ENCODE assay signal across 29 cellular contexts in genomic region chr20:62625516-62625915, GRCh38. TPM values are rescaled to one million over a fixed set of nuclear protein-coding genes. Genes with fewer than 3 reads are reported as not detected.
DNase-seq lines count a peak whose midpoint lies in the region; ATAC-seq, FAIRE-seq and TF ChIP-seq lines count a peak whose summit lies in the region.
"Had no signal": no experiment of that assay in that cellular context is flagged by ENCODE, and none has a peak within 500 bp of the region (broad histone marks: within the 10 kb centered on the region; RNA-seq: fewer than 3 reads in every experiment).

No MANE protein-coding gene starts in this region.

- no peak overlapping the region for H3K4me3 Mint-ChIP-seq in stimulated activated naive B cell treated with anti-CD40 and anti-IgM and Interleukin-4, amounts not matched to agents 10 μg/mL and 1 μg/mL and 100 μg/mL, for 72 hours
- no peak overlapping the region for H3K4me3 Mint-ChIP-seq in activated CD4-positive, alpha-beta memory T cell treated with anti-CD3 and anti-CD28 coated beads, Interleukin-2, amount 10 ng/mL, durations not matched to agents 7 days and 5 days
- H3K4me3 Mint-ChIP-seq: CD4-positive, CD25-positive, alpha-beta regulatory T cell; GM23338; HFFc6 had no signal

- DNase-seq in SJSA1 (ENCODE audit: low read depth in 1 of 2, low spot score in 2 of 2) (no peak), kidney (peak; percentile 76), G401 (ENCODE audit: low spot score) (no peak)
- DNase-seq in stimulated activated naive B cell treated with anti-CD40 and anti-IgM and Interleukin-4, amounts not matched to agents 10 μg/mL and 1 μg/mL and 100 μg/mL, for 72 hours = no peak
- no peak for DNase-seq in activated CD4-positive, alpha-beta memory T cell treated with anti-CD3 and anti-CD28 coated beads, Interleukin-2, amount 10 ng/mL, durations not matched to agents 7 days and 5 days
- DNase-seq: activated naive CD4-positive, alpha-beta T cell treated with Interleukin-2 at 50 U/mL for 16 hours; adrenal gland; Calu3; CD4-positive, CD25-positive, alpha-beta regulatory T cell; cerebellar nuclear complex; DMS79; foreskin keratinocyte; GDM1; HFFc6; mesendoderm; NCI-H1092 treated with DMSO at 0.1 percent for 48 hours; NCI-H187; NCI-H510A treated with DMSO at 0.1 percent for 48 hours; SK-N-SH; stimulated activated CD4-positive, alpha-beta T cell treated with anti-CD3 and anti-CD28 coated beads, Interleukin-2, amount 100 ng/mL, for 24 hours; stimulated activated CD8-positive, alpha-beta memory T cell treated with anti-CD3 and anti-CD28 coated beads, Interleukin-4, amount 100 ng/mL, for 48 hours; stomach had no signal

- no peak overlapping the region for H3K9ac ChIP-seq in kidney (ENCODE audit: low read length in 2 of 2)
- H3K9ac ChIP-seq: neural progenitor cell, SK-N-SH had no signal

- H3K9me3 ChIP-seq in SJSA1 (replicated peaks) (no peaks in the 10 kb centered on the region), kidney (ENCODE audit: control insufficient read depth in 1 of 2, low read length in 2 of 2) (no peaks in the 10 kb centered on the region)
- H3K9me3 ChIP-seq: adrenal gland, right lobe of liver, SK-N-SH, spleen, stomach had no signal

- peak overlapping the region; percentile 98 for H3K27ac Mint-ChIP-seq in stimulated activated naive B cell treated with anti-CD40 and anti-IgM and Interleukin-4, amounts not matched to agents 10 μg/mL and 1 μg/mL and 100 μg/mL, for 72 hours
- H3K27ac Mint-ChIP-seq in activated CD4-positive, alpha-beta memory T cell treated with anti-CD3 and anti-CD28 coated beads, Interleukin-2, amount 10 ng/mL, durations not matched to agents 7 days and 5 days = no peak overlapping the region
- H3K27ac Mint-ChIP-seq: GM23338 had no signal

- FAIRE-seq in kidney (lab: Jason Lieb, UNC) = no peak

- no peaks in the 10 kb centered on the region for H3K9me3 Mint-ChIP-seq in stimulated activated naive B cell treated with anti-CD40 and anti-IgM and Interleukin-4, amounts not matched to agents 10 μg/mL and 1 μg/mL and 100 μg/mL, for 72 hours
- no peaks in the 10 kb centered on the region for H3K9me3 Mint-ChIP-seq in activated CD4-positive, alpha-beta memory T cell treated with anti-CD3 and anti-CD28 coated beads, Interleukin-2, amount 10 ng/mL, durations not matched to agents 7 days and 5 days
- H3K9me3 Mint-ChIP-seq: GM23338, HFFc6, neural progenitor cell had no signal

- intact Hi-C loops in kidney (cut with DNase I) = no loop called here

- TF ChIP-seq CTCF in C4-2B (conservative IDR thresholded peaks at IDR 0.05) (no peak), kidney (IDR thresholded peaks at IDR 0.05; ENCODE audit: borderline replicate concordance, extremely low read depth, insufficient read depth) (no peak)

- H3K4me1 ChIP-seq in SJSA1 (replicated peaks) (peaks cover 85% of the 10 kb centered on the region), kidney (ENCODE audit: control insufficient read depth in 1 of 2, insufficient read depth in 1 of 2, low read depth in 1 of 2, low read length in 2 of 2) (peaks cover 33 to 41% of the 10 kb centered on the region in 2 donors)

- H3K4me1 Mint-ChIP-seq in stimulated activated naive B cell treated with anti-CD40 and anti-IgM and Interleukin-4, amounts not matched to agents 10 μg/mL and 1 μg/mL and 100 μg/mL, for 72 hours = peaks cover 5 to 49% of the 10 kb centered on the region in 2 donors
- peaks cover 40% of the 10 kb centered on the region for H3K4me1 Mint-ChIP-seq in activated CD4-positive, alpha-beta memory T cell treated with anti-CD3 and anti-CD28 coated beads, Interleukin-2, amount 10 ng/mL, durations not matched to agents 7 days and 5 days

- no peaks in the 10 kb centered on the region for H3K27me3 ChIP-seq in SJSA1 (replicated peaks)
- H3K27me3 ChIP-seq: adrenal gland, foreskin keratinocyte, neural progenitor cell, right lobe of liver, spleen had no signal

- in situ Hi-C loops in G401 (cut with HindIII; ENCODE audit: low sequenced_read_pairs) = no loop called here

- no peaks in the 10 kb centered on the region for H3K36me3 ChIP-seq in SJSA1
- H3K36me3 ChIP-seq in kidney (ENCODE audit: control insufficient read depth in 1 of 2, insufficient read depth in 2 of 2, low read length in 2 of 2) = no peaks in the 10 kb centered on the region
- H3K36me3 ChIP-seq: adrenal gland, neural progenitor cell, right lobe of liver, spleen, stomach had no signal

- no peak for ATAC-seq in stimulated activated naive B cell treated with anti-CD40 and anti-IgM and Interleukin-4, amounts not matched to agents 10 μg/mL and 1 μg/mL and 100 μg/mL, for 72 hours (replicated peaks)
- ATAC-seq in HG02763 (IDR thresholded peaks at IDR 0.05; ENCODE audit: unreplicated experiment) = no peak
- ATAC-seq: esophagus mucosa, foreskin keratinocyte, GM23338 had no signal

- no peaks in the 10 kb centered on the region for H3K36me3 Mint-ChIP-seq in stimulated activated naive B cell treated with anti-CD40 and anti-IgM and Interleukin-4, amounts not matched to agents 10 μg/mL and 1 μg/mL and 100 μg/mL, for 72 hours
- H3K36me3 Mint-ChIP-seq in activated CD4-positive, alpha-beta memory T cell treated with anti-CD3 and anti-CD28 coated beads, Interleukin-2, amount 10 ng/mL, durations not matched to agents 7 days and 5 days (ENCODE audit: low read depth) = no peaks in the 10 kb centered on the region
- H3K36me3 Mint-ChIP-seq: CD4-positive, CD25-positive, alpha-beta regulatory T cell; neural progenitor cell had no signal

- POLR2A ChIA-PET in activated CD4-positive, alpha-beta memory T cell treated with anti-CD3 and anti-CD28 coated beads, Interleukin-2, amount 10 ng/mL, durations not matched to agents 7 days and 5 days (lab: Charles Lee) = interaction anchor here (0.8 to 4.5 kb wide), 3 partner anchors 17 to 278 kb away, joined by 3 to 44 read pairs (median 3); partner anchors contain the start of gene SLCO4A1

- no peak overlapping the region for H3K4me3 ChIP-seq in SJSA1
- H3K4me3 ChIP-seq in kidney (ENCODE audit: low read length in 2 of 2) = no peak overlapping the region
- H3K4me3 ChIP-seq: adrenal gland, GM23338, neural progenitor cell, right lobe of liver, spleen, stomach had no signal

- H3K27ac ChIP-seq in C4-2B (peak overlapping the region; percentile 100), SJSA1 (peak overlapping the region; percentile 71), kidney (ENCODE audit: low read depth in 2 of 2, low read length in 2 of 2) (no peak overlapping the region)
- H3K27ac ChIP-seq: foreskin keratinocyte, neural progenitor cell had no signal

- no peaks in the 10 kb centered on the region for H3K27me3 Mint-ChIP-seq in stimulated activated naive B cell treated with anti-CD40 and anti-IgM and Interleukin-4, amounts not matched to agents 10 μg/mL and 1 μg/mL and 100 μg/mL, for 72 hours
- H3K27me3 Mint-ChIP-seq in activated CD4-positive, alpha-beta memory T cell treated with anti-CD3 and anti-CD28 coated beads, Interleukin-2, amount 10 ng/mL, durations not matched to agents 7 days and 5 days = no peaks in the 10 kb centered on the region
- H3K27me3 Mint-ChIP-seq: CD4-positive, CD25-positive, alpha-beta regulatory T cell had no signal

- CTCF ChIA-PET in activated CD4-positive, alpha-beta memory T cell treated with anti-CD3 and anti-CD28 coated beads, Interleukin-2, amount 10 ng/mL, durations not matched to agents 7 days and 5 days (lab: Charles Lee) = interaction anchor here (1.2 to 1.5 kb wide), 3 partner anchors 18 to 169 kb away, joined by 5 read pairs; no protein-coding TSS in a partner anchor

RNA-seq across cellular contexts. Expression of gene SLCO4A1, which starts 16.8 kb away (rescaled TPM):
- 6.0 and 13.3 TPM in 2 replicates for total RNA-seq in SJSA1 (2014; rRNA removed; shearing (Covaris generic))
- total RNA-seq in kidney = 80.3 TPM
- polyA plus RNA-seq in kidney (ENCODE audit: insufficient read depth, low read depth, low replicate concordance) = 12.4 TPM
- total RNA-seq in G401 (2014; rRNA removed; shearing (Covaris generic)) = 9.2 and 10.3 TPM in 2 replicates
- 10 to 100 TPM; 51.5 to 51.7 TPM for total RNA-seq in activated CD4-positive, alpha-beta memory T cell treated with anti-CD3 and anti-CD28 coated beads, Interleukin-2, amount 10 ng/mL, durations not matched to agents 7 days and 5 days

Comparison
In these comparisons a context has a peak if more than half of its experiments do, and no peak if none do; other contexts are left out.
1. H3K27ac ChIP-seq: peak in C4-2B (single experiment) and SJSA1 (single experiment); none in kidney (0 of 2).